In the genomic region with DNA sequence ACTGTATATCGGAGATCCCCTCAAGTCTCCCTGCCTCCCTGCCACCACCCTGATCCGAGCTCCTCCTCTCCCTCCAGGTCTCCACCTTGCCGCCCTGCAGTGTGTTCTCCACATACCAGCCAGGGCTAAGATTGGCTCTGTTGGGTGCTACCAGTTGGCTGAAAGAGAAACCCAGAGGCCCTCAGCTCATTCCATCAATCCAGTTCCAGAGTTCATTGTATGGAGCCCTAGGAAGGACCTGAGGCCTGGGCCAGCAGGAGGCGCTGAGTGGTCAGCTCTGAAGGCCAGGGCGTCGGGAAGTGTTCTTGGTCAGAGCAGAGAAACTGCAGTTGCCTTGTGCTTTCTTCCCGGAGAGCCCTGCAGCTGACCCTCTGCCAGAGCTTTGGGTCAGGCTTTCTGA, we compare ENCODE assay signal across 11 cellular contexts. TPM values are rescaled to one million over a fixed set of nuclear protein-coding genes. Genes with fewer than 3 reads are reported as not detected.
DNase-seq lines count a peak whose midpoint lies in the region; TF ChIP-seq lines count a peak whose summit lies in the region.
"Had no signal": no experiment of that assay in that cellular context is flagged by ENCODE, and none has a peak within 500 bp of the region (broad histone marks: within the 10 kb centered on the region; RNA-seq: fewer than 3 reads in every experiment).

No MANE protein-coding gene starts in this region.

- TF ChIP-seq CTCF in Calu3 (IDR thresholded peaks at IDR 0.05; ENCODE audit: unreplicated experiment) (peak; percentile 17), lower leg skin (IDR thresholded peaks at IDR 0.05) (no peak)

- H3K4me3 ChIP-seq in lower leg skin (ENCODE audit: low read depth, poor library complexity, severe bottlenecking) = no peak overlapping the region

- no peak overlapping the region for H3K27ac Mint-ChIP-seq in Calu3 (ENCODE audit: unreplicated experiment)
- H3K27ac Mint-ChIP-seq: activated naive CD8-positive, alpha-beta T cell had no signal

- no peak for TF ChIP-seq POLR2A in lower leg skin (IDR thresholded peaks at IDR 0.05)

- no peaks in the 10 kb centered on the region for H3K4me1 Mint-ChIP-seq in Calu3 (ENCODE audit: low read depth, unreplicated experiment)

- WGBS in lower leg skin, 2 donors = 48 to 58% methylated on average over 7 of the region's 7 CpGs

- DNase-seq in Calu3 = no peak
- DNase-seq in HuH-7 (ENCODE audit: low spot score) = peak; percentile 65
- peak; percentile 5 for DNase-seq in amniotic stem cell (lab: John Stamatoyannopoulos, UW)
- DNase-seq in kidney tubule cell (ENCODE audit: low spot score) = peak; percentile 4
- no peak for DNase-seq in germinal center (ENCODE audit: low spot score)
- no peak for DNase-seq in COLO829 (ENCODE audit: low spot score)
- DNase-seq in activated naive CD4-positive, alpha-beta T cell (lab: John Stamatoyannopoulos, UW) = no peak
- DNase-seq in lower leg skin (ENCODE audit: low spot score in 2 of 2) = no peak
- DNase-seq: SHP77 treated with DMSO at 0.1 percent for 48 hours; stimulated activated CD4-positive, alpha-beta T cell treated with anti-CD3 and anti-CD28 coated beads, Interleukin-4, amount 100 ng/mL, for 1 hour had no signal

- no peak overlapping the region for H3K4me3 Mint-ChIP-seq in Calu3 (ENCODE audit: low read depth, unreplicated experiment)

- no peaks in the 10 kb centered on the region for H3K9me3 Mint-ChIP-seq in Calu3 (ENCODE audit: low read depth, unreplicated experiment)

- intact Hi-C loops in Calu3 (cut with micrococcal nuclease; ENCODE audit: unreplicated experiment) (no loop called here), lower leg skin (cut with DNase I; ENCODE audit: low total_unique reads) (no loop called here)

- peaks cover 28% of the 10 kb centered on the region for H3K27me3 Mint-ChIP-seq in Calu3 (ENCODE audit: unreplicated experiment)
- H3K27me3 Mint-ChIP-seq: activated naive CD8-positive, alpha-beta T cell had no signal

- no TSS peak for BruUV-seq in Calu3 (replicated peaks; lab: Mats Ljungman, UMichigan)

- CTCF ChIA-PET in Calu3 (lab: Charles Lee) = no interaction called here

- H3K36me3 Mint-ChIP-seq in Calu3 (ENCODE audit: insufficient read depth, unreplicated experiment) = peaks cover 16% of the 10 kb centered on the region
- H3K36me3 Mint-ChIP-seq: activated naive CD8-positive, alpha-beta T cell had no signal

RNA-seq across cellular contexts. Expression of a gene that starts 2.2 kb away (rescaled TPM):
- total RNA-seq in Calu3 (2022) (45.1 and 48.0 TPM in 2 replicates), lower leg skin (10 to 100 TPM; 23.6 to 53.6 (median 29.7) TPM)

RNA-seq across cellular contexts. Expression of a gene that starts 32.1 kb away (rescaled TPM):
- total RNA-seq in Calu3 (2022) = 19.0 and 19.8 TPM in 2 replicates
- total RNA-seq in lower leg skin = 10 to 100 TPM; 18.3 to 29.5 (median 25.8) TPM

Comparison
In these comparisons a context has a peak if more than half of its experiments do, and no peak if none do; other contexts are left out.
1. DNase-seq: peak in HuH-7 (single experiment), amniotic stem cell (single experiment) and kidney tubule cell (single experiment); none in Calu3 (single experiment), germinal center (single experiment), COLO829 (single experiment), activated naive CD4-positive, alpha-beta T cell (0 of 4) and lower leg skin (0 of 2).